ENCODE assay signal across 17 cellular contexts in the genomic region with DNA sequence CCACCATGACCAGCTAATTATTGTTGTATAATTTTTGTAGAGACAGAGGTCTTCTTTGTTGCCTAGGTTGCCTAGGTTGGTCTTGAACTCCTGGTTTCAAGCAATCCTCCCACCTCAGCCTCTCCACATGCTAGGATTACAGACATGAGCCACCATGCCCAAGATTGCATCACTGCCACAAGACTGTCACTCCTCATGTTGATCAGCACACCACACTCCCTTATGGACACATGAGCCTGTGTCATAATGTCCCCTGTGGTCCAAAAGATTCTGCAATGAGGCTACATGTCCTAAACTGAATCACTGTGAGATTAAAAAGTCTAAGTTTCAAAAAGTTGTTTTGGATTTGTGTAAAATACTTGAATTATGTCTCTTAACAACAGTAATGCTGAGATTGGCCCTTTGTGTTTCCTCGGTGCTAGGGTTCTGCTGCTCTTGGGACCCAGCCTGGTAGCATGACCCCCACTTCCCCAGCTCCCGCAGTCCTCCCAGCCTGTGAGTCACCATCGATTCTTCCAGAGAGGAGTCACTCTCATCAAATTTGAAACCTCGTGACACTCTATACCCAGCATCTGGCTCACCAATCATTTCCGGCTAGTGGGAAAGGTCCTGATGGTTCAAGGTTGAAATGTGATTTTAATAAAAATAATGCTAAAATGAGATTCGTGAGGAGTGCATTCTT.
DNase-seq lines count a peak whose midpoint lies in the region; ATAC-seq and TF ChIP-seq lines count a peak whose summit lies in the region.
"Had no signal": no experiment of that assay in that cellular context is flagged by ENCODE, and none has a peak within 500 bp of the region (broad histone marks: within the 10 kb centered on the region; RNA-seq: fewer than 3 reads in every experiment).

No MANE protein-coding gene starts in this region.

- no peaks in the 10 kb centered on the region for H3K36me3 Mint-ChIP-seq in osteocyte (ENCODE audit: unreplicated experiment)
- 0 out of 2 replicates have a peak, but pooled peaks cover 2% of the 10 kb centered on the region for H3K36me3 Mint-ChIP-seq in WTC11
- H3K36me3 Mint-ChIP-seq: CD8-positive, alpha-beta T cell had no signal

- DNase-seq in AG10803 (ENCODE audit: low read depth) (peak; percentile 86), HT1080 (ENCODE audit: low read depth) (peak; percentile 57), fibroblast of mammary gland (ENCODE audit: low read depth) (peak; percentile 47), sciatic nerve (ENCODE audit: low spot score) (no peak), GM13977 (ENCODE audit: low spot score) (no peak), osteocyte (ENCODE audit: extremely low spot score, unreplicated experiment) (no peak), WTC11 (ENCODE audit: low spot score) (no peak)
- DNase-seq in stimulated activated CD4-positive, alpha-beta T cell treated with anti-CD3 and anti-CD28 coated beads, Interleukin-1b, Interleukin-23, amount 100 ng/mL, for 48 hours: no peak
- DNase-seq: CD8-positive, alpha-beta T cell; NCI-H1092 treated with DMSO at 0.1 percent for 48 hours; NCI-H146; NCI-H2029 treated with DMSO at 0.1 percent for 48 hours; NCI-H510A; NCI-H748 treated with DMSO at 0.1 percent for 48 hours; Right ventricle myocardium superior had no signal

- no peak for TF ChIP-seq CTCF in AG10803 (conservative IDR thresholded peaks at IDR 0.05; ENCODE audit: low read length)
- TF ChIP-seq CTCF in fibroblast of mammary gland (conservative IDR thresholded peaks at IDR 0.05; ENCODE audit: control insufficient read depth, insufficient read depth, low read depth, low read length): no peak
- TF ChIP-seq CTCF in GM13977 (IDR thresholded peaks at IDR 0.05; ENCODE audit: extremely low read depth, insufficient read depth, missing control alignments): no peak
- no peak for TF ChIP-seq CTCF in osteocyte (IDR thresholded peaks at IDR 0.05)
- TF ChIP-seq CTCF in WTC11 (IDR thresholded peaks at IDR 0.05): no peak

- no peak overlapping the region for H3K4me3 Mint-ChIP-seq in osteocyte (ENCODE audit: unreplicated experiment)
- no peak overlapping the region for H3K4me3 Mint-ChIP-seq in WTC11
- H3K4me3 Mint-ChIP-seq: CD8-positive, alpha-beta T cell had no signal

- ATAC-seq in sciatic nerve (peak; percentile 79), WTC11 (no peak)
- ATAC-seq: CD8-positive, alpha-beta T cell; HCT116 had no signal

- H3K4me1 Mint-ChIP-seq in osteocyte (ENCODE audit: unreplicated experiment) (no peaks in the 10 kb centered on the region), WTC11 (peaks cover 36% of the 10 kb centered on the region)

- intact Hi-C loops in sciatic nerve (cut with DNase I): no loop called here

- H3K27me3 Mint-ChIP-seq in osteocyte (ENCODE audit: unreplicated experiment) (no peaks in the 10 kb centered on the region), WTC11 (ENCODE audit: low read depth) (no peaks in the 10 kb centered on the region)

- POLR2A ChIA-PET in WTC11 (lab: Charles Lee): interaction anchor here (0.6 kb wide), 1 partner anchor 1089 kb away, joined by 5 read pairs; no protein-coding TSS in a partner anchor

- H3K4me3 ChIP-seq in AG10803 (ENCODE audit: low read length) (no peak overlapping the region), fibroblast of mammary gland (ENCODE audit: control insufficient read depth, low read depth, low read length) (no peak overlapping the region)
- H3K4me3 ChIP-seq: BLaER1 treated with 17β-estradiol and CSF1 and Interleukin-3, amounts not matched to agents 10 nM and 100 nM had no signal

- H3K27ac Mint-ChIP-seq in osteocyte (ENCODE audit: unreplicated experiment) (no peak overlapping the region), WTC11 (no peak overlapping the region)
- H3K27ac Mint-ChIP-seq: CD8-positive, alpha-beta T cell had no signal

- CTCF ChIA-PET in WTC11 (lab: Charles Lee): no interaction called here

- H3K9me3 Mint-ChIP-seq in osteocyte (ENCODE audit: unreplicated experiment) (peaks cover 43% of the 10 kb centered on the region), WTC11 (peaks cover 17% of the 10 kb centered on the region)
- H3K9me3 Mint-ChIP-seq: CD8-positive, alpha-beta T cell had no signal

- in situ Hi-C loops in GM13977 (cut with MboI; ENCODE audit: low pct_unique_long_range_greater_than_20kb, low sequenced_read_pairs, unreplicated experiment): no loop called here

TF ChIP-seq in WTC11, 78 proteins besides CTCF, POLR2A, EP300 and RAD21 (continues in another document):
- TF ChIP-seq EMX1 (CRISPR knock-in tag; IDR thresholded peaks at IDR 0.05) (no peak), FOXJ3 (CRISPR knock-in tag; IDR thresholded peaks at IDR 0.05; ENCODE audit: borderline replicate concordance) (no peak), PRRX2 (CRISPR knock-in tag; IDR thresholded peaks at IDR 0.05) (no peak), TCF7 (CRISPR knock-in tag; IDR thresholded peaks at IDR 0.05; ENCODE audit: low read depth) (no peak), MYBL2 (CRISPR knock-in tag; IDR thresholded peaks at IDR 0.05) (no peak), NFYB (CRISPR knock-in tag; conservative IDR thresholded peaks at IDR 0.05; ENCODE audit: low read depth) (no peak), SMAD3 (CRISPR knock-in tag; IDR thresholded peaks at IDR 0.05; ENCODE audit: borderline replicate concordance) (no peak), ZNF232 (CRISPR knock-in tag; IDR thresholded peaks at IDR 0.05) (no peak), ESRRA (CRISPR knock-in tag; IDR thresholded peaks at IDR 0.05; ENCODE audit: borderline replicate concordance) (no peak), FOXK1 (CRISPR knock-in tag; IDR thresholded peaks at IDR 0.05) (no peak), NR1H2 (CRISPR knock-in tag; IDR thresholded peaks at IDR 0.05) (no peak), CREB1 (CRISPR knock-in tag; IDR thresholded peaks at IDR 0.05) (no peak), OVOL2 (CRISPR knock-in tag; IDR thresholded peaks at IDR 0.05; ENCODE audit: borderline replicate concordance) (no peak), FOXP1 (CRISPR knock-in tag; IDR thresholded peaks at IDR 0.05; ENCODE audit: borderline replicate concordance) (no peak)
- TF ChIP-seq, protein P1, sequence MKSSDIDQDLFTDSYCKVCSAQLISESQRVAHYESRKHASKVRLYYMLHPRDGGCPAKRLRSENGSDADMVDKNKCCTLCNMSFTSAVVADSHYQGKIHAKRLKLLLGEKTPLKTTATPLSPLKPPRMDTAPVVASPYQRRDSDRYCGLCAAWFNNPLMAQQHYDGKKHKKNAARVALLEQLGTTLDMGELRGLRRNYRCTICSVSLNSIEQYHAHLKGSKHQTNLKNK (CRISPR knock-in tag; IDR thresholded peaks at IDR 0.05): no peak
- TF ChIP-seq, protein P2, sequence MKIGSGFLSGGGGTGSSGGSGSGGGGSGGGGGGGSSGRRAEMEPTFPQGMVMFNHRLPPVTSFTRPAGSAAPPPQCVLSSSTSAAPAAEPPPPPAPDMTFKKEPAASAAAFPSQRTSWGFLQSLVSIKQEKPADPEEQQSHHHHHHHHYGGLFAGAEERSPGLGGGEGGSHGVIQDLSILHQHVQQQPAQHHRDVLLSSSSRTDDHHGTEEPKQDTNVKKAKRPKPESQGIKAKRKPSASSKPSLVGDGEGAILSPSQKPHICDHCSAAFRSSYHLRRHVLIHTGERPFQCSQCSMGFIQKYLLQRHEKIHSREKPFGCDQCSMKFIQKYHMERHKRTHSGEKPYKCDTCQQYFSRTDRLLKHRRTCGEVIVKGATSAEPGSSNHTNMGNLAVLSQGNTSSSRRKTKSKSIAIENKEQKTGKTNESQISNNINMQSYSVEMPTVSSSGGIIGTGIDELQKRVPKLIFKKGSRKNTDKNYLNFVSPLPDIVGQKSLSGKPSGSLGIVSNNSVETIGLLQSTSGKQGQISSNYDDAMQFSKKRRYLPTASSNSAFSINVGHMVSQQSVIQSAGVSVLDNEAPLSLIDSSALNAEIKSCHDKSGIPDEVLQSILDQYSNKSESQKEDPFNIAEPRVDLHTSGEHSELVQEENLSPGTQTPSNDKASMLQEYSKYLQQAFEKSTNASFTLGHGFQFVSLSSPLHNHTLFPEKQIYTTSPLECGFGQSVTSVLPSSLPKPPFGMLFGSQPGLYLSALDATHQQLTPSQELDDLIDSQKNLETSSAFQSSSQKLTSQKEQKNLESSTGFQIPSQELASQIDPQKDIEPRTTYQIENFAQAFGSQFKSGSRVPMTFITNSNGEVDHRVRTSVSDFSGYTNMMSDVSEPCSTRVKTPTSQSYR (CRISPR knock-in tag; IDR thresholded peaks at IDR 0.05): no peak
- TF ChIP-seq, protein P3, sequence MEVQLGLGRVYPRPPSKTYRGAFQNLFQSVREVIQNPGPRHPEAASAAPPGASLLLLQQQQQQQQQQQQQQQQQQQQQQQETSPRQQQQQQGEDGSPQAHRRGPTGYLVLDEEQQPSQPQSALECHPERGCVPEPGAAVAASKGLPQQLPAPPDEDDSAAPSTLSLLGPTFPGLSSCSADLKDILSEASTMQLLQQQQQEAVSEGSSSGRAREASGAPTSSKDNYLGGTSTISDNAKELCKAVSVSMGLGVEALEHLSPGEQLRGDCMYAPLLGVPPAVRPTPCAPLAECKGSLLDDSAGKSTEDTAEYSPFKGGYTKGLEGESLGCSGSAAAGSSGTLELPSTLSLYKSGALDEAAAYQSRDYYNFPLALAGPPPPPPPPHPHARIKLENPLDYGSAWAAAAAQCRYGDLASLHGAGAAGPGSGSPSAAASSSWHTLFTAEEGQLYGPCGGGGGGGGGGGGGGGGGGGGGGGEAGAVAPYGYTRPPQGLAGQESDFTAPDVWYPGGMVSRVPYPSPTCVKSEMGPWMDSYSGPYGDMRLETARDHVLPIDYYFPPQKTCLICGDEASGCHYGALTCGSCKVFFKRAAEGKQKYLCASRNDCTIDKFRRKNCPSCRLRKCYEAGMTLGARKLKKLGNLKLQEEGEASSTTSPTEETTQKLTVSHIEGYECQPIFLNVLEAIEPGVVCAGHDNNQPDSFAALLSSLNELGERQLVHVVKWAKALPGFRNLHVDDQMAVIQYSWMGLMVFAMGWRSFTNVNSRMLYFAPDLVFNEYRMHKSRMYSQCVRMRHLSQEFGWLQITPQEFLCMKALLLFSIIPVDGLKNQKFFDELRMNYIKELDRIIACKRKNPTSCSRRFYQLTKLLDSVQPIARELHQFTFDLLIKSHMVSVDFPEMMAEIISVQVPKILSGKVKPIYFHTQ (CRISPR knock-in tag; IDR thresholded peaks at IDR 0.05): no peak

Comparison
In these comparisons a context has a peak if more than half of its experiments do, and no peak if none do; other contexts are left out.
1. DNase-seq: peak in AG10803 (single experiment), HT1080 (single experiment) and fibroblast of mammary gland (single experiment); none in sciatic nerve (single experiment), stimulated activated CD4-positive, alpha-beta T cell treated with anti-CD3 and anti-CD28 coated beads, Interleukin-1b, Interleukin-23, amount 100 ng/mL, for 48 hours (single experiment), GM13977 (single experiment), osteocyte (single experiment) and WTC11 (single experiment).